13 cellular contexts compared by ENCODE assay signal in genomic region chr17:46270032-46270431, GRCh38.
"Had no signal": no experiment of that assay in that cellular context is flagged by ENCODE, and none has a peak within 500 bp of the region (broad histone marks: within the 10 kb centered on the region; RNA-seq: fewer than 3 reads in every experiment).

No MANE protein-coding gene starts in this region.

- H3K36me3 ChIP-seq: left lung, thoracic aorta, upper lobe of right lung had no signal

- H3K4me1 ChIP-seq: upper lobe of right lung had no signal

- H3K27ac ChIP-seq: body of pancreas, left lung, thoracic aorta, upper lobe of right lung had no signal

- H3K4me3 Mint-ChIP-seq: activated CD4-positive, alpha-beta memory T cell treated with anti-CD3 and anti-CD28 coated beads, Interleukin-2, amount 10 ng/mL, durations not matched to agents 7 days and 5 days; activated CD4-positive, alpha-beta T cell treated with anti-CD3 and anti-CD28 coated beads for 36 hours; activated naive CD4-positive, alpha-beta T cell treated with anti-CD3 and anti-CD28 coated beads for 36 hours; effector memory CD8-positive, alpha-beta T cell; stimulated activated naive B cell treated with anti-CD40 and anti-IgM and Interleukin-4, amounts not matched to agents 10 μg/mL and 1 μg/mL and 100 μg/mL, for 72 hours; WTC11 had no signal

- H3K9me3 ChIP-seq: body of pancreas, left lung, thoracic aorta, upper lobe of right lung had no signal

- H3K27me3 Mint-ChIP-seq: activated CD4-positive, alpha-beta T cell treated with anti-CD3 and anti-CD28 coated beads for 36 hours had no signal

- H3K27me3 ChIP-seq: body of pancreas, left lung, upper lobe of right lung had no signal

- H3K36me3 Mint-ChIP-seq: WTC11 had no signal

- ATAC-seq: activated CD4-positive, alpha-beta T cell treated with anti-CD3 and anti-CD28 coated beads for 36 hours; body of pancreas; effector memory CD8-positive, alpha-beta T cell; left lung; stimulated activated naive B cell treated with anti-CD40 and anti-IgM and Interleukin-4, amounts not matched to agents 10 μg/mL and 1 μg/mL and 100 μg/mL, for 72 hours; upper lobe of right lung; WTC11 had no signal

- H3K4me3 ChIP-seq: body of pancreas, left lung, thoracic aorta, upper lobe of right lung had no signal

- H3K9me3 Mint-ChIP-seq: activated CD4-positive, alpha-beta memory T cell treated with anti-CD3 and anti-CD28 coated beads, Interleukin-2, amount 10 ng/mL, durations not matched to agents 7 days and 5 days; activated naive CD4-positive, alpha-beta T cell treated with anti-CD3 and anti-CD28 coated beads for 36 hours; effector memory CD8-positive, alpha-beta T cell; stimulated activated naive B cell treated with anti-CD40 and anti-IgM and Interleukin-4, amounts not matched to agents 10 μg/mL and 1 μg/mL and 100 μg/mL, for 72 hours; WTC11 had no signal

- DNase-seq: activated CD4-positive, alpha-beta memory T cell treated with anti-CD3 and anti-CD28 coated beads, Interleukin-2, amount 10 ng/mL, durations not matched to agents 7 days and 5 days; activated CD4-positive, alpha-beta T cell treated with anti-CD3 and anti-CD28 coated beads for 36 hours; activated naive CD4-positive, alpha-beta T cell treated with anti-CD3 and anti-CD28 coated beads for 36 hours; activated T-cell treated with anti-CD3 and anti-CD28 coated beads, Interleukin-2, amount 50 U/mL, for 1 hour; body of pancreas; effector memory CD8-positive, alpha-beta T cell; left lung; occipital lobe; stimulated activated naive B cell treated with anti-CD40 and anti-IgM and Interleukin-4, amounts not matched to agents 10 μg/mL and 1 μg/mL and 100 μg/mL, for 72 hours; upper lobe of right lung had no signal

- H3K27ac Mint-ChIP-seq: activated CD4-positive, alpha-beta memory T cell treated with anti-CD3 and anti-CD28 coated beads, Interleukin-2, amount 10 ng/mL, durations not matched to agents 7 days and 5 days; activated CD4-positive, alpha-beta T cell treated with anti-CD3 and anti-CD28 coated beads for 36 hours; activated naive CD4-positive, alpha-beta T cell treated with anti-CD3 and anti-CD28 coated beads for 36 hours; effector memory CD8-positive, alpha-beta T cell; progenitor cell of endocrine pancreas; stimulated activated naive B cell treated with anti-CD40 and anti-IgM and Interleukin-4, amounts not matched to agents 10 μg/mL and 1 μg/mL and 100 μg/mL, for 72 hours; WTC11 had no signal
